ENCODE assay signal across 23 cellular contexts in the genomic region with DNA sequence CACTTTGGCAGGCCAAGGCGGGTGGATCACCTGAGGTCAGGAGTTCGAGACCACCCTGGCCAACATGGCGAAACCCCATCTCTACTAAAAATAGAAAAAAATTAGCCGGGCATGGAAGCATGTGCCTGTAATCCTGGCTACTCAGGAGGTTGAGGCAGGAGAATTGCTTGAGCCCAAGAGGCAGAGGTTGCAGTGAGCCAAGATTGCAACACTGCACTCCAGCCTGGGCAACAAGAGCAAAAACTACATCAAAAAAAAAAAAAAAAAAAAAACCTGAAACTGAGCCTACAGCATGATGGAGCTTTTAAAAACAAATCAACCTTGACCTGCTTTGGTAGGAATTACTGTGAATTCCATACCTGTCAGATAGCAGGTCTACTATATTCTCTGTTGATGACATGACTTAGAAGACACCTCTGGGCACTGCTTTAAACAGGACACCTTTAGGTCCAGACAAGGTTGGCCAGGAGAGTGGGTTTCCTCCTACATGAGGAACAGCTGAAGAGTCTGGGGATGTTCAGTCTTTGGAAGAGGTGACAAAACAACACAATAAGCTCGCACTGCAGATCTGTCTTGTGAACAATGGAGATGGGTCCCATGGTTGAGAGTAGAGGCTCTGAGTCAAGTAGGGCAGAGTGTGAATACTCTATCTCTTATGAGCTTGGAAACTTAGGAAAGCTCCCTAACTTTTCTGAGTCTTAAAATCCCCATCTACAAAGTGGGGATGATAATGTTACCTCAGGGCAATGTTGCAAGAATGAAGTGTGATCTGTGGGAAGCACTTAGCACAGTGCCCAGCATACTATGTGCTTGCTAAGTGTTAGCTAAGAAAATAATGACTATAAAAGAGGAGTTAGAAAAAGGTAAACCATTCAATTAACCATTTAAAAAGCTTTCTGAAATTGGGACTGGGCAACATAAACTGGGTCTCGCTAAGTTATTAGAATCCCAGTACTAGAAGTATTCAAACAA. TPM values are rescaled to one million over a fixed set of nuclear protein-coding genes. Genes with fewer than 3 reads are reported as not detected.
"Had no signal": no experiment of that assay in that cellular context is flagged by ENCODE, and none has a peak within 500 bp of the region (broad histone marks: within the 10 kb centered on the region; RNA-seq: fewer than 3 reads in every experiment).

No MANE protein-coding gene starts in this region.

- H3K4me3 ChIP-seq: coronary artery, dorsolateral prefrontal cortex, esophagus squamous epithelium, gastrocnemius medialis, heart right ventricle, lung had no signal

- H3K9me3 ChIP-seq: esophagus squamous epithelium, gastrocnemius medialis, heart right ventricle had no signal

- H3K4me1 ChIP-seq: esophagus squamous epithelium, gastrocnemius medialis had no signal

- H3K27me3 Mint-ChIP-seq: memory B cell had no signal

- H3K36me3 Mint-ChIP-seq: memory B cell had no signal

- ATAC-seq: gastrocnemius medialis, heart right ventricle, left colon, left lobe of liver, left ventricle myocardium superior had no signal

- H3K27me3 ChIP-seq: esophagus squamous epithelium, gastrocnemius medialis, heart right ventricle had no signal

- H3K27ac ChIP-seq: coronary artery, dorsolateral prefrontal cortex, esophagus squamous epithelium, gastrocnemius medialis, heart right ventricle had no signal

- H3K9me3 Mint-ChIP-seq: memory B cell had no signal

- DNase-seq: dermis blood vessel endothelial cell; dorsolateral prefrontal cortex; effector CD4-positive, alpha-beta T cell; effector memory CD4-positive, alpha-beta T cell; esophagus squamous epithelium; foreskin fibroblast; foreskin melanocyte; gastrocnemius medialis; glutamatergic neuron; head of caudate nucleus; heart right ventricle; hippocampal formation; kidney; kidney glomerular epithelial cell; left colon; left ventricle myocardium superior; mammary epithelial cell; mesendoderm; midbrain had no signal

- H3K4me3 Mint-ChIP-seq: memory B cell had no signal

- H3K36me3 ChIP-seq: esophagus squamous epithelium, gastrocnemius medialis, heart right ventricle had no signal

- H3K4me1 Mint-ChIP-seq: memory B cell had no signal

- H3K27ac Mint-ChIP-seq: memory B cell had no signal

RNA-seq across cellular contexts. Expression of gene TMEM163, which starts 25.2 kb away (rescaled TPM):
- total RNA-seq: gastrocnemius medialis, mammary epithelial cell had no signal
